19 cellular contexts compared by ENCODE assay signal in genomic region chr4:108106186-108106585, GRCh38.
DNase-seq lines count a peak whose midpoint lies in the region; ATAC-seq and TF ChIP-seq lines count a peak whose summit lies in the region.
"Had no signal": no experiment of that assay in that cellular context is flagged by ENCODE, and none has a peak within 500 bp of the region (broad histone marks: within the 10 kb centered on the region; RNA-seq: fewer than 3 reads in every experiment).

No MANE protein-coding gene starts in this region.

- POLR2A ChIA-PET in naive thymus-derived CD8-positive, alpha-beta T cell (lab: Charles Lee), result interaction anchor here (0.6 to 15.6 kb wide), 9 partner anchors 9 to 116 kb away, joined by 3 to 206 read pairs (median 4); partner anchors contain the start of gene LEF1
- POLR2A ChIA-PET in PC-9 (lab: Charles Lee; ENCODE audit: unreplicated experiment), result no interaction called here

- no peaks in the 10 kb centered on the region for H4K20me1 ChIP-seq in PC-9 (ENCODE audit: insufficient read depth)

- H3K4me2 ChIP-seq in PC-9, result no peak overlapping the region

- H3K79me2 ChIP-seq in PC-9 (ENCODE audit: low read depth), result no peaks in the 10 kb centered on the region

- H3K27ac ChIP-seq in KOPT-K1 (ENCODE audit: low read depth, low read length, poor library complexity, severe bottlenecking) (peak overlapping the region; percentile 89), PC-9 (no peak overlapping the region)
- H3K27ac ChIP-seq: HL-60 had no signal

- no peak for ATAC-seq in naive thymus-derived CD8-positive, alpha-beta T cell
- ATAC-seq in GM21825 (IDR thresholded peaks at IDR 0.05; ENCODE audit: unreplicated experiment), result no peak
- ATAC-seq: K562 had no signal

- peak overlapping the region; percentile 96 for H3K27ac Mint-ChIP-seq in activated naive CD4-positive, alpha-beta T cell treated with anti-CD3 and anti-CD28 coated beads for 36 hours
- H3K27ac Mint-ChIP-seq in activated T-helper 2 cell treated with anti-CD3 and anti-CD28 coated beads, Interferon-gamma antibody, Interleukin-2, Interleukin-4, amounts not matched to agents 10 μg/mL and 5 μg/mL and 100 μg/mL, durations not matched to agents 14 hours and 24 hours and 36 hours, result peak overlapping the region; percentile 59
- H3K27ac Mint-ChIP-seq in naive thymus-derived CD8-positive, alpha-beta T cell, result peak overlapping the region; percentile 68 to 98 (median 94)
- H3K27ac Mint-ChIP-seq: HFFc6 had no signal

- H3K9me2 ChIP-seq in PC-9 (ENCODE audit: insufficient read depth), result no peaks in the 10 kb centered on the region

- TF ChIP-seq CTCF in PC-9 (conservative IDR thresholded peaks at IDR 0.05), result no peak

- H3K27me3 ChIP-seq in PC-9 (ENCODE audit: insufficient read depth, low read depth), result no peaks in the 10 kb centered on the region

- H2AFZ ChIP-seq in PC-9, result no peak overlapping the region

- intact Hi-C loops in activated naive CD4-positive, alpha-beta T cell treated with anti-CD3 and anti-CD28 coated beads for 36 hours (cut with micrococcal nuclease), result no loop called here
- intact Hi-C loops in activated T-helper 2 cell treated with anti-CD3 and anti-CD28 coated beads, Interferon-gamma antibody, Interleukin-2, Interleukin-4, amounts not matched to agents 10 μg/mL and 5 μg/mL and 100 μg/mL, durations not matched to agents 14 hours and 24 hours and 36 hours (cut with micrococcal nuclease), result loop anchor here (5.0 kb wide), 3 partner anchors 34 to 376 kb away; no protein-coding TSS in a partner anchor
- intact Hi-C loops in PC-9 (cut with micrococcal nuclease; ENCODE audit: unreplicated experiment), result no loop called here

- peak overlapping the region; percentile 61 for H3K4me3 Mint-ChIP-seq in activated naive CD4-positive, alpha-beta T cell treated with anti-CD3 and anti-CD28 coated beads for 36 hours
- H3K4me3 Mint-ChIP-seq in activated T-helper 2 cell treated with anti-CD3 and anti-CD28 coated beads, Interferon-gamma antibody, Interleukin-2, Interleukin-4, amounts not matched to agents 10 μg/mL and 5 μg/mL and 100 μg/mL, durations not matched to agents 14 hours and 24 hours and 36 hours (ENCODE audit: low read depth), result peak overlapping the region; percentile 27
- H3K4me3 Mint-ChIP-seq in naive thymus-derived CD8-positive, alpha-beta T cell, result peak overlapping the region; percentile 55 to 79 (median 74)
- H3K4me3 Mint-ChIP-seq: HFFc6 had no signal

- H3K27me3 Mint-ChIP-seq in activated naive CD4-positive, alpha-beta T cell treated with anti-CD3 and anti-CD28 coated beads for 36 hours (ENCODE audit: low read depth), result no peaks in the 10 kb centered on the region
- no peaks in the 10 kb centered on the region for H3K27me3 Mint-ChIP-seq in activated T-helper 2 cell treated with anti-CD3 and anti-CD28 coated beads, Interferon-gamma antibody, Interleukin-2, Interleukin-4, amounts not matched to agents 10 μg/mL and 5 μg/mL and 100 μg/mL, durations not matched to agents 14 hours and 24 hours and 36 hours (ENCODE audit: low read depth)
- H3K27me3 Mint-ChIP-seq in naive thymus-derived CD8-positive, alpha-beta T cell, result no peaks in the 10 kb centered on the region

- no peaks in the 10 kb centered on the region for H3F3A ChIP-seq in PC-9 (ENCODE audit: insufficient read depth, low read depth)

- H3K36me3 ChIP-seq in KOPT-K1 (ENCODE audit: insufficient read depth, low read length) (peaks cover 88% of the 10 kb centered on the region), PC-9 (ENCODE audit: low read depth) (no peaks in the 10 kb centered on the region)

- BruUV-seq in PC-9 (replicated peaks; lab: Mats Ljungman, UMichigan), result no TSS peak

- CTCF ChIA-PET in activated naive CD4-positive, alpha-beta T cell treated with anti-CD3 and anti-CD28 coated beads for 36 hours (lab: Charles Lee), result interaction anchor here (0.5 to 0.6 kb wide), 2 partner anchors 24 to 466 kb away, joined by 3 read pairs; no protein-coding TSS in a partner anchor
- CTCF ChIA-PET in PC-9 (lab: Charles Lee), result no interaction called here

- H3K4me1 Mint-ChIP-seq in activated naive CD4-positive, alpha-beta T cell treated with anti-CD3 and anti-CD28 coated beads for 36 hours (ENCODE audit: low read depth), result peaks cover 94% of the 10 kb centered on the region
- peaks cover 69% of the 10 kb centered on the region for H3K4me1 Mint-ChIP-seq in activated T-helper 2 cell treated with anti-CD3 and anti-CD28 coated beads, Interferon-gamma antibody, Interleukin-2, Interleukin-4, amounts not matched to agents 10 μg/mL and 5 μg/mL and 100 μg/mL, durations not matched to agents 14 hours and 24 hours and 36 hours (ENCODE audit: low read depth)
- peaks cover 62 to 95% (median 92%) of the 10 kb centered on the region in 4 donors for H3K4me1 Mint-ChIP-seq in naive thymus-derived CD8-positive, alpha-beta T cell

- no peak for DNase-seq in activated naive CD4-positive, alpha-beta T cell treated with anti-CD3 and anti-CD28 coated beads for 36 hours
- DNase-seq in activated naive CD4-positive, alpha-beta T cell treated with Interleukin-2 at 50 U/mL for 16 hours, result no peak
- no peak for DNase-seq in activated T-helper 2 cell treated with anti-CD3 and anti-CD28 coated beads, Interferon-gamma antibody, Interleukin-2, Interleukin-4, amounts not matched to agents 10 μg/mL and 5 μg/mL and 100 μg/mL, durations not matched to agents 14 hours and 24 hours and 36 hours (ENCODE audit: low spot score)
- no peak for DNase-seq in naive thymus-derived CD8-positive, alpha-beta T cell
- no peak for DNase-seq in PC-9
- DNase-seq in NCI-H748 (lab: John Stamatoyannopoulos, UW; ENCODE audit: unreplicated experiment), result no peak
- DNase-seq: COR-L47; DMS153; HFFc6; NCI-H1092; NCI-H1694; NCI-H2107; NCI-H226; NCI-H526 treated with DMSO at 0.1 percent for 48 hours; NK-92 treated with Interleukin-12 subunit alpha and Interleukin-12 subunit beta, amount 100 ng/mL, for 24 hours had no signal

- H3K9me3 ChIP-seq in KOPT-K1 (ENCODE audit: insufficient read depth, low read length, poor library complexity, severe bottlenecking) (no peaks in the 10 kb centered on the region), PC-9 (ENCODE audit: insufficient read depth, low read depth) (no peaks in the 10 kb centered on the region)

- H3K4me3 ChIP-seq in PC-9, result no peak overlapping the region
- H3K4me3 ChIP-seq: K562 had no signal

- H3K9me3 Mint-ChIP-seq in activated naive CD4-positive, alpha-beta T cell treated with anti-CD3 and anti-CD28 coated beads for 36 hours, result no peaks in the 10 kb centered on the region
- H3K9me3 Mint-ChIP-seq in activated T-helper 2 cell treated with anti-CD3 and anti-CD28 coated beads, Interferon-gamma antibody, Interleukin-2, Interleukin-4, amounts not matched to agents 10 μg/mL and 5 μg/mL and 100 μg/mL, durations not matched to agents 14 hours and 24 hours and 36 hours, result no peaks in the 10 kb centered on the region
- no peaks in the 10 kb centered on the region for H3K9me3 Mint-ChIP-seq in naive thymus-derived CD8-positive, alpha-beta T cell
- H3K9me3 Mint-ChIP-seq: HFFc6 had no signal

- no peaks in the 10 kb centered on the region for H3K4me1 ChIP-seq in PC-9 (replicated peaks; ENCODE audit: insufficient read depth)

- peaks cover 66% of the 10 kb centered on the region for H3K36me3 Mint-ChIP-seq in activated naive CD4-positive, alpha-beta T cell treated with anti-CD3 and anti-CD28 coated beads for 36 hours (ENCODE audit: low read depth)
- H3K36me3 Mint-ChIP-seq in activated T-helper 2 cell treated with anti-CD3 and anti-CD28 coated beads, Interferon-gamma antibody, Interleukin-2, Interleukin-4, amounts not matched to agents 10 μg/mL and 5 μg/mL and 100 μg/mL, durations not matched to agents 14 hours and 24 hours and 36 hours (ENCODE audit: low read depth), result peaks cover 55% of the 10 kb centered on the region
- peaks cover 9 to 80% (median 34%) of the 10 kb centered on the region in 3 donors for H3K36me3 Mint-ChIP-seq in naive thymus-derived CD8-positive, alpha-beta T cell
